28 cellular contexts compared by ENCODE assay signal in genomic region chr2:39659765-39660611, GRCh38. TPM values are rescaled to one million over a fixed set of nuclear protein-coding genes. Genes with fewer than 3 reads are reported as not detected.
"Had no signal": no experiment of that assay in that cellular context is flagged by ENCODE, and none has a peak within 500 bp of the region (broad histone marks: within the 10 kb centered on the region; RNA-seq: fewer than 3 reads in every experiment).

No MANE protein-coding gene starts in this region.

- H3K4me3 Mint-ChIP-seq: activated CD4-positive, alpha-beta memory T cell treated with anti-CD3 and anti-CD28 coated beads for 36 hours; activated CD4-positive, alpha-beta T cell treated with anti-CD3 and anti-CD28 coated beads, Interleukin-2, amount 10 ng/mL, durations not matched to agents 24 days and 14 days; activated T-cell treated with anti-CD3 and anti-CD28 coated beads, Interleukin-2, amount 50 U/mL, for 24 hours; central memory CD8-positive, alpha-beta T cell; dendritic cell treated with granulocyte-macrophage colony-stimulating factor and Interleukin-4, amounts not matched to agents 40 ng/mL and 50 ng/mL, for 4 days; endodermal cell; nephron; T-helper 17 cell had no signal

- H3K4me1 Mint-ChIP-seq: activated CD4-positive, alpha-beta T cell treated with anti-CD3 and anti-CD28 coated beads, Interleukin-2, amount 10 ng/mL, durations not matched to agents 24 days and 14 days; central memory CD8-positive, alpha-beta T cell; T-helper 17 cell had no signal

- H3K36me3 Mint-ChIP-seq: activated CD4-positive, alpha-beta memory T cell treated with anti-CD3 and anti-CD28 coated beads for 36 hours had no signal

- H3K27me3 Mint-ChIP-seq: progenitor cell of endocrine pancreas had no signal

- H3K27me3 ChIP-seq: breast epithelium, esophagus muscularis mucosa, sigmoid colon, tibial nerve had no signal

- H3K36me3 ChIP-seq: breast epithelium, esophagus muscularis mucosa, heart right ventricle, left ventricle myocardium inferior, sigmoid colon, tibial nerve, WERI-Rb-1 had no signal

- H3K4me3 ChIP-seq: breast epithelium, esophagus muscularis mucosa, heart right ventricle, left ventricle myocardium inferior, lung, mucosa of descending colon, sigmoid colon, tibial nerve had no signal

- DNase-seq: activated CD4-positive, alpha-beta memory T cell treated with anti-CD3 and anti-CD28 coated beads for 36 hours; activated CD4-positive, alpha-beta T cell treated with anti-CD3 and anti-CD28 coated beads, Interleukin-2, amount 10 ng/mL, durations not matched to agents 24 days and 14 days; activated CD4-positive, CD25-positive, alpha-beta regulatory T cell treated with anti-CD3 and anti-CD28 coated beads, Interleukin-2, amount 50 U/mL, for 72 hours; activated CD8-positive, alpha-beta memory T cell treated with anti-CD3 and anti-CD28 coated beads, Interleukin-2, amount 50 U/mL, for 48 hours; activated gamma-delta T cell; activated naive CD4-positive, alpha-beta T cell treated with anti-CD3 and anti-CD28 coated beads, Interleukin-2, amount 50 U/mL, for 16 hours; activated T-cell treated with anti-CD3 and anti-CD28 coated beads, Interleukin-2, amount 50 U/mL, for 24 hours; amniotic stem cell; endodermal cell; foreskin melanocyte; heart right ventricle; left ventricle myocardium inferior; mucosa of descending colon; retina; sigmoid colon; stimulated activated naive CD4-positive, alpha-beta T cell; T-helper 17 cell; T1000; WERI-Rb-1 had no signal

- H3K27ac Mint-ChIP-seq: activated CD4-positive, alpha-beta memory T cell treated with anti-CD3 and anti-CD28 coated beads for 36 hours; activated CD4-positive, alpha-beta T cell treated with anti-CD3 and anti-CD28 coated beads, Interleukin-2, amount 10 ng/mL, durations not matched to agents 24 days and 14 days; activated T-cell treated with anti-CD3 and anti-CD28 coated beads, Interleukin-2, amount 50 U/mL, for 24 hours; dendritic cell treated with granulocyte-macrophage colony-stimulating factor and Interleukin-4, amounts not matched to agents 40 ng/mL and 50 ng/mL, for 4 days; endodermal cell; nephron; progenitor cell of endocrine pancreas; T-helper 17 cell had no signal

- H3K9me3 Mint-ChIP-seq: activated CD4-positive, alpha-beta T cell treated with anti-CD3 and anti-CD28 coated beads, Interleukin-2, amount 10 ng/mL, durations not matched to agents 24 days and 14 days; activated T-cell treated with anti-CD3 and anti-CD28 coated beads, Interleukin-2, amount 50 U/mL, for 24 hours; central memory CD8-positive, alpha-beta T cell; dendritic cell treated with granulocyte-macrophage colony-stimulating factor and Interleukin-4, amounts not matched to agents 40 ng/mL and 50 ng/mL, for 4 days; endodermal cell; nephron had no signal

- FAIRE-seq: islet of Langerhans had no signal

RNA-seq across cellular contexts. Expression of gene TMEM178A, which starts 5.7 kb away (rescaled TPM):
- total RNA-seq: activated CD4-positive, alpha-beta T cell treated with anti-CD3 and anti-CD28 coated beads, Interleukin-2, amount 10 ng/mL, durations not matched to agents 24 days and 14 days had no signal
